8 cellular contexts compared by ENCODE assay signal in genomic region chr9:107283621-107284616, GRCh38. TPM values are rescaled to one million over a fixed set of nuclear protein-coding genes. Genes with fewer than 3 reads are reported as not detected.
A peak's percentile ranks its signal among the peaks of the same experiment; 100 is the strongest.
DNase-seq lines count a peak whose midpoint lies in the region; ATAC-seq and TF ChIP-seq lines count a peak whose summit lies in the region.

No MANE protein-coding gene starts in this region.

- H3K27ac ChIP-seq in VCaP (peak overlapping the region; percentile 100), breast epithelium (peak overlapping the region; percentile 98 to 99), spleen (peak overlapping the region; percentile 90 to 100 (median 100))

- no peak for TF ChIP-seq CTCF in VCaP (conservative IDR thresholded peaks at IDR 0.05)
- no peak for TF ChIP-seq CTCF in breast epithelium (IDR thresholded peaks at IDR 0.05)
- TF ChIP-seq CTCF in spleen (IDR thresholded peaks at IDR 0.05 in 8 of 11, conservative IDR thresholded peaks at IDR 0.05 in 3 of 11): peak in 1 of 11 experiments; percentile 31

- DNase-seq in NCI-H1436 (lab: John Stamatoyannopoulos, UW) (peak; percentile 42), NCI-H1436 treated with DMSO at 0.1 percent for 48 hours (lab: John Stamatoyannopoulos, UW) (no peak), NCI-H187 treated with DMSO at 0.1 percent for 48 hours (lab: John Stamatoyannopoulos, UW) (peak; percentile 30), breast epithelium (ENCODE audit: low spot score in 2 of 2) (peak; percentile 65 to 69), immature natural killer cell (peak; percentile 70 to 78 (median 75)), spleen (peak; percentile 95)

- H3K4me1 ChIP-seq in breast epithelium (no peaks in the 10 kb centered on the region), spleen (peaks cover 35 to 72% (median 62%) of the 10 kb centered on the region in 6 donors)

- H3K4me1 Mint-ChIP-seq in immature natural killer cell: peaks cover 50 to 62% of the 10 kb centered on the region in 2 donors

- H3K4me3 Mint-ChIP-seq in immature natural killer cell: peak overlapping the region; percentile 95 to 99 (median 99)

- peak overlapping the region; percentile 77 to 95 (median 94) for H3K4me3 ChIP-seq in breast epithelium
- peak overlapping the region; percentile 73 to 100 (median 95) for H3K4me3 ChIP-seq in spleen

- H3K36me3 ChIP-seq in breast epithelium: no peaks in the 10 kb centered on the region
- H3K36me3 ChIP-seq in spleen: no peaks in the 10 kb centered on the region

- no peaks in the 10 kb centered on the region for H3K9me3 Mint-ChIP-seq in immature natural killer cell

- H3K9me3 ChIP-seq in breast epithelium (no peaks in the 10 kb centered on the region), spleen (no peaks in the 10 kb centered on the region)

- no peaks in the 10 kb centered on the region for H3K36me3 Mint-ChIP-seq in immature natural killer cell

- ATAC-seq in HG02884 (IDR thresholded peaks at IDR 0.05; ENCODE audit: unreplicated experiment): peak; percentile 38

- H3K27me3 ChIP-seq in breast epithelium (no peaks in the 10 kb centered on the region), spleen (replicated peaks in 1 of 7) (no peaks in the 10 kb centered on the region)

- no peak for TF ChIP-seq POLR2A in breast epithelium (IDR thresholded peaks at IDR 0.05)
- TF ChIP-seq POLR2A in spleen (IDR thresholded peaks at IDR 0.05): no peak

- H3K27ac Mint-ChIP-seq in immature natural killer cell: peak overlapping the region; percentile 95 to 99 (median 98)

- WGBS in spleen, 5 donors: 0 to 1% (median 0%) methylated on average over 27 to 55 of the region's 55 CpGs

- intact Hi-C loops in breast epithelium (cut with DNase I; ENCODE audit: low total_unique reads): no loop called here
- intact Hi-C loops in spleen (cut with DNase I; ENCODE audit: low total_unique reads): loop anchor here (10.0 kb wide), 1 partner anchor 51 kb away; no protein-coding TSS in a partner anchor

- H3K27me3 Mint-ChIP-seq in immature natural killer cell (ENCODE audit: low read depth in 3 of 3): peaks cover 11 to 15% (median 13%) of the 10 kb centered on the region in 3 donors

RNA-seq across cellular contexts. Expression of gene RAD23B, which starts 0.8 kb away (rescaled TPM):
- 10 to 100 TPM; 63.6 to 70.2 (median 68.1) TPM for total RNA-seq in breast epithelium
- 10 to 100 TPM; 16.9 to 31.7 (median 17.3) TPM for polyA plus RNA-seq in immature natural killer cell
- 10 to 100 TPM; 52.8 to 91.9 (median 69.7) TPM for total RNA-seq in spleen
- polyA plus RNA-seq in spleen: 10 to 100 TPM; 21.3 to 35.8 (median 27.7) TPM
